13 cellular contexts compared by ENCODE assay signal in the genomic region with DNA sequence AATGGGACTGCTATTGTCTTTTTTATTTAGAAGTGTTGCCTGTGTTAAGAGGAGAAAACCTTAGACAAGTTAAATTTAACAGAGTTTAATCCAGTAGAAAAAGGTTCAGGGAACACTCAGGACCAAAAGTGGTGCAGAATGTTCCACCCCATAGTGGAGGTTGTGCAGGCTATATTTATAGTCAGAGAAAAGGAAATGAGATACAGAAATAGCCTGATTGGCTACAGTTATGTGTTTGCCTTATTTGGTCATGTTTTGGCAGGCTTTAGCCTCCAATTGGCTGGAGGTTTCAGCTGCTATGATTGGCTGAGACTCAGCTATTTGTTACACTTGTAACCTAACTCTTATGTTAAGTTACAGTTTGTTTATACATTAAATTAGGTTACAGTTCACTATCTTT. TPM values are rescaled to one million over a fixed set of nuclear protein-coding genes. Genes with fewer than 3 reads are reported as not detected.
DNase-seq lines count a peak whose midpoint lies in the region; ATAC-seq and TF ChIP-seq lines count a peak whose summit lies in the region.
"Had no signal": no experiment of that assay in that cellular context is flagged by ENCODE, and none has a peak within 500 bp of the region (broad histone marks: within the 10 kb centered on the region; RNA-seq: fewer than 3 reads in every experiment).

No MANE protein-coding gene starts in this region.

- H3K4me3 ChIP-seq in left ventricle myocardium inferior (no peak overlapping the region), esophagus squamous epithelium (no peak overlapping the region)
- H3K4me3 ChIP-seq: adrenal gland, tibial nerve had no signal

- H3K4me3 Mint-ChIP-seq in type B pancreatic cell, result no peak overlapping the region
- H3K4me3 Mint-ChIP-seq in activated T-cell treated with anti-CD3 and anti-CD28 coated beads, Interleukin-2, amount 50 U/mL, for 4 hours, result no peak overlapping the region

- H3K9me3 ChIP-seq in left ventricle myocardium inferior (replicated peaks), result no peaks in the 10 kb centered on the region
- H3K9me3 ChIP-seq in esophagus squamous epithelium, result no peaks in the 10 kb centered on the region
- H3K9me3 ChIP-seq: adrenal gland, tibial nerve had no signal

- peaks cover 5% of the 10 kb centered on the region for H3K9me3 Mint-ChIP-seq in type B pancreatic cell
- H3K9me3 Mint-ChIP-seq in activated T-cell treated with anti-CD3 and anti-CD28 coated beads, Interleukin-2, amount 50 U/mL, for 4 hours, result peaks cover 4% of the 10 kb centered on the region

- H3K36me3 ChIP-seq in left ventricle myocardium inferior (peaks cover 55% of the 10 kb centered on the region), esophagus squamous epithelium (peaks cover 5 to 51% (median 9%) of the 10 kb centered on the region in 3 donors)

- H3K27me3 Mint-ChIP-seq in type B pancreatic cell, result peaks cover 4% of the 10 kb centered on the region
- H3K27me3 Mint-ChIP-seq in activated T-cell treated with anti-CD3 and anti-CD28 coated beads, Interleukin-2, amount 50 U/mL, for 4 hours (ENCODE audit: low read depth), result no peaks in the 10 kb centered on the region

- peaks cover 16% of the 10 kb centered on the region for H3K36me3 Mint-ChIP-seq in type B pancreatic cell
- peaks cover 19% of the 10 kb centered on the region for H3K36me3 Mint-ChIP-seq in activated T-cell treated with anti-CD3 and anti-CD28 coated beads, Interleukin-2, amount 50 U/mL, for 4 hours (ENCODE audit: insufficient read depth)

- no peak for ATAC-seq in left cardiac atrium
- ATAC-seq in activated T-cell treated with anti-CD3 and anti-CD28 coated beads, Interleukin-2, amount 50 U/mL, for 4 hours, result no peak

- TF ChIP-seq CTCF in left ventricle myocardium inferior (IDR thresholded peaks at IDR 0.05; ENCODE audit: borderline replicate concordance), result no peak
- TF ChIP-seq CTCF in esophagus squamous epithelium (IDR thresholded peaks at IDR 0.05), result no peak
- TF ChIP-seq CTCF in type B pancreatic cell (conservative IDR thresholded peaks at IDR 0.05), result no peak

- intact Hi-C loops in left ventricle myocardium inferior (cut with micrococcal nuclease), result no loop called here
- intact Hi-C loops in left cardiac atrium (cut with DNase I), result loop anchor here in 1 of 2 donors (5.0 kb wide), 1 partner anchor 494 kb away; no protein-coding TSS in a partner anchor
- intact Hi-C loops in esophagus squamous epithelium (cut with DNase I), result no loop called here

- H3K27me3 ChIP-seq in left ventricle myocardium inferior (ENCODE audit: low read depth) (no peaks in the 10 kb centered on the region), esophagus squamous epithelium (no peaks in the 10 kb centered on the region)
- H3K27me3 ChIP-seq: adrenal gland, tibial nerve had no signal

- peaks cover 27% of the 10 kb centered on the region for H3K4me1 Mint-ChIP-seq in type B pancreatic cell (ENCODE audit: unreplicated experiment)
- H3K4me1 Mint-ChIP-seq in activated T-cell treated with anti-CD3 and anti-CD28 coated beads, Interleukin-2, amount 50 U/mL, for 4 hours (ENCODE audit: low read depth), result peaks cover 50% of the 10 kb centered on the region

- peak overlapping the region; percentile 27 for H3K27ac ChIP-seq in left ventricle myocardium inferior (replicated peaks)
- H3K27ac ChIP-seq in esophagus squamous epithelium, result peak overlapping the region; percentile 19 to 99 (median 65)
- H3K27ac ChIP-seq: adrenal gland, tibial nerve, VCaP had no signal

- DNase-seq in left ventricle myocardium inferior (no peak), left cardiac atrium (no peak), OCI-M1 (lab: John Stamatoyannopoulos, UW) (peak; percentile 64), esophagus squamous epithelium (lab: John Stamatoyannopoulos, UW) (no peak), type B pancreatic cell (ENCODE audit: extremely low spot score, unreplicated experiment) (no peak), AML-193 (lab: John Stamatoyannopoulos, UW) (no peak)
- no peak for DNase-seq in activated effector memory CD4-positive, alpha-beta T cell treated with anti-CD3 and anti-CD28 coated beads, Interleukin-2, amount 50 U/mL, for 16 hours
- DNase-seq in activated T-cell treated with anti-CD3 and anti-CD28 coated beads, Interleukin-2, amount 50 U/mL, for 4 hours, result no peak
- DNase-seq: adrenal gland, H7, NCI-H82 had no signal

- peaks cover 40% of the 10 kb centered on the region for H3K4me1 ChIP-seq in left ventricle myocardium inferior
- peaks cover 22 to 54% (median 25%) of the 10 kb centered on the region in 3 donors for H3K4me1 ChIP-seq in esophagus squamous epithelium

- H3K27ac Mint-ChIP-seq in type B pancreatic cell, result peak overlapping the region; percentile 1

- no peak for TF ChIP-seq POLR2A in esophagus squamous epithelium (IDR thresholded peaks at IDR 0.05)

RNA-seq across cellular contexts. Expression of a gene that starts 4.1 kb away (rescaled TPM):
- total RNA-seq in left ventricle myocardium inferior (35.5 TPM), left cardiac atrium (10 to 100 TPM; 31.1 to 33.5 TPM), esophagus squamous epithelium (10 to 100 TPM; 23.5 to 36.8 (median 32.5) TPM), type B pancreatic cell (ENCODE audit: low replicate concordance) (39.0 and 41.0 TPM in 2 replicates)
- total RNA-seq in activated T-cell treated with anti-CD3 and anti-CD28 coated beads, Interleukin-2, amount 50 U/mL, for 4 hours, result 10 to 100 TPM; 29.5 to 37.2 (median 30.3) TPM

RNA-seq across cellular contexts. Expression of a gene that starts 48.9 kb away (rescaled TPM):
- total RNA-seq in left ventricle myocardium inferior, result not detected
- not detected for total RNA-seq in left cardiac atrium
- total RNA-seq in esophagus squamous epithelium, result not detected
- not detected in 2 replicates for total RNA-seq in type B pancreatic cell (ENCODE audit: low replicate concordance)
- total RNA-seq in activated T-cell treated with anti-CD3 and anti-CD28 coated beads, Interleukin-2, amount 50 U/mL, for 4 hours, result not detected
- total RNA-seq: adrenal gland, H7, tibial nerve had no signal

RNA-seq across cellular contexts. Expression of a gene that starts 53.0 kb away (rescaled TPM):
- total RNA-seq in left ventricle myocardium inferior (10.6 TPM), left cardiac atrium (10 to 100 TPM; 12.5 to 13.7 TPM), esophagus squamous epithelium (10 to 100 TPM; 24.5 to 48.2 (median 41.0) TPM), type B pancreatic cell (ENCODE audit: low replicate concordance) (26.1 and 30.9 TPM in 2 replicates)
- 10 to 100 TPM; 33.2 to 35.4 (median 34.2) TPM for total RNA-seq in activated T-cell treated with anti-CD3 and anti-CD28 coated beads, Interleukin-2, amount 50 U/mL, for 4 hours

RNA-seq across cellular contexts. Expression of a gene that starts 59.9 kb away (rescaled TPM):
- total RNA-seq in left ventricle myocardium inferior (1.6 TPM), left cardiac atrium (10 to 100 TPM; 12.1 to 13.5 TPM), esophagus squamous epithelium (100 to 1,000 TPM in 3 of 4 donors, 10 to 100 TPM in 1; 37.7 to 809 (median 109) TPM), type B pancreatic cell (ENCODE audit: low replicate concordance) (4.2 and 13.7 TPM in 2 replicates)
- under 1 TPM; 0.52 to 0.89 (median 0.63) TPM for total RNA-seq in activated T-cell treated with anti-CD3 and anti-CD28 coated beads, Interleukin-2, amount 50 U/mL, for 4 hours
